1 cellular context compared by ENCODE assay signal in the genomic region with DNA sequence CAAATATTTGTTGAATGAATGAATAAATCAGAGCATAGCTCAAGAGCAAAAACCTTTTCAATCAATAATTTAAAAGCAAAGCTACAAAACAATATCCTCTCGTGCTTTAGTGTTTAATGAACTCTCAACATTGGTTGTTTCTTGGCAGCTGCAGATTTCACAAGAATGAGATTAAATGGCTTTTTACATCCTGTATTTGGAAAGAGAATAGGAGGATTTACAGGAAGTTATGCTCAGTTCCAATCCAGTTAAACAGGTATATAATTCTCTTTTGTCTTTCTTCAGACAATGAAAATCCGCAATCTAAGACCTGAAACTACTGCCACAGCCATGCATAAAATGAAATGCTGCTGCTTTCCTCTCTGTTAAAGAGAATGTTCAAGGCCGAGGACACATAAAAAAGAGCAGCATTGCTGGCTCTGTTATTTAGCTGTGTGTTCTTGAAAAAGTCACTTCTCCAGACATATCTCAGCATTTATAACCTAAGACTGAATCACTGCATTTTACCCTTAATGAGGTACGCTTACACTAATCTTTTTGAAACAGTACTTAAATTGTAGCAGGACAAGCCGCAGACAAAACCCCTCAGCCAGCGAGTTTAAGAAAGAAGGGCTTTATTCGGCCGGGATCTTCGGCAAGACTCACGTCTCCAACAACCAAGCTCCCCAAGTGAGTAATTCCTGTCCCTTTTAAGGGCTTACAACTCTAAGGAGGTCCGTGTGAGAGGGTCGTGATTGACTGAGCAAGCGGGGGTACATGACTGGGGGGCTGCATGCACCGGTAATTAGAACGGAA.
TF ChIP-seq lines count a peak whose summit lies in the region.

No MANE protein-coding gene starts in this region.

TF ChIP-seq in HepG2, 621 proteins besides CTCF, POLR2A, EP300 and RAD21:
- no peak for TF ChIP-seq ZNF569 (CRISPR knock-in tag; IDR thresholded peaks at IDR 0.05; ENCODE audit: borderline replicate concordance)
- no peak for TF ChIP-seq CEBPB (IDR thresholded peaks at IDR 0.05; ENCODE audit: borderline replicate concordance, low read depth, low read length)
- no peak for TF ChIP-seq ZNF510 (CRISPR knock-in tag; IDR thresholded peaks at IDR 0.05; ENCODE audit: low read depth)
- no peak for TF ChIP-seq SMARCE1 (IDR thresholded peaks at IDR 0.05; ENCODE audit: borderline replicate concordance)
- TF ChIP-seq HNF4G (IDR thresholded peaks at IDR 0.05; ENCODE audit: borderline replicate concordance, low read depth, low read length): no peak
- TF ChIP-seq HNF4G (CRISPR knock-in tag; IDR thresholded peaks at IDR 0.05; ENCODE audit: borderline replicate concordance, low read depth): no peak
- no peak for TF ChIP-seq FOXA1 (IDR thresholded peaks at IDR 0.05)
- no peak for TF ChIP-seq FOXA1 (CRISPR knock-in tag; IDR thresholded peaks at IDR 0.05)
- no peak for TF ChIP-seq ZKSCAN8 (CRISPR knock-in tag; IDR thresholded peaks at IDR 0.05; ENCODE audit: borderline replicate concordance)
- TF ChIP-seq MAZ (IDR thresholded peaks at IDR 0.05; ENCODE audit: borderline replicate concordance, low read depth, low read length): no peak
- no peak for TF ChIP-seq MAZ (CRISPR knock-in tag; IDR thresholded peaks at IDR 0.05; ENCODE audit: low read depth)
- no peak for TF ChIP-seq ZNF207 (IDR thresholded peaks at IDR 0.05; ENCODE audit: borderline replicate concordance)
- TF ChIP-seq ZNF780A (CRISPR knock-in tag; IDR thresholded peaks at IDR 0.05): no peak
TF ChIP-seq in HepG2: peak in this region for 0.
